29 cellular contexts compared by ENCODE assay signal in the genomic region with DNA sequence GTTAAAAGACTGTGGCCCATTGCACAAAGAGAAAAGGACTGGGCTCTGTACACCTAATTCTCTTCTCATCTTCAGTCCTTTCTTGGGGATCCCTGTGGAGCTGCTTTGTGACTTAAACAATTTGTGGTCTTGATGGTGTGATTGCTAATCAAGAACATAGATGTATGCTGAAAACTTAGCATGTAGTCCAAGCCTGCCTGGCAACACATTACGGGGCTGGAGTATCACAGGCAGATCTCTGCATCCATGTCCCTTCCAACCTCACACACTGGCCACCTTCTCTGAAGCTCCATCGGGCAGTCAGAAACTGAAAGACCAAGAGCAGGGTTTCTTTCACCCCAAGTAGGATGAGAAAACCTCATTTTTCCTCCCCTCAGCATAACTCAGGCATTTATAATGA.
"Had no signal": no experiment of that assay in that cellular context is flagged by ENCODE, and none has a peak within 500 bp of the region (broad histone marks: within the 10 kb centered on the region; RNA-seq: fewer than 3 reads in every experiment).

No MANE protein-coding gene starts in this region.

- H3K27ac ChIP-seq: adrenal gland, body of pancreas, esophagus muscularis mucosa, foreskin keratinocyte had no signal

- H3K36me3 ChIP-seq: adrenal gland, esophagus muscularis mucosa, gastrocnemius medialis had no signal

- H3K4me3 ChIP-seq: adrenal gland, body of pancreas, esophagus muscularis mucosa, gastrocnemius medialis had no signal

- DNase-seq: activated CD4-positive, alpha-beta memory T cell treated with anti-CD3 and anti-CD28 coated beads for 36 hours; activated CD4-positive, alpha-beta T cell treated with anti-CD3 and anti-CD28 coated beads for 36 hours; activated CD4-positive, alpha-beta T cell treated with anti-CD3 and anti-CD28 coated beads, Interleukin-2, amount 10 ng/mL, durations not matched to agents 24 days and 14 days; activated CD4-positive, CD25-positive, alpha-beta regulatory T cell; activated CD4-positive, CD25-positive, alpha-beta regulatory T cell treated with anti-CD3 and anti-CD28 coated beads, Interleukin-2, amount 50 U/mL, for 72 hours; activated CD8-positive, alpha-beta memory T cell treated with anti-CD3 and anti-CD28 coated beads, Interleukin-2, amount 10 ng/mL, durations not matched to agents 7 days and 5 days; activated CD8-positive, alpha-beta memory T cell treated with anti-CD3 and anti-CD28 coated beads, Interleukin-2, amount 50 U/mL, for 4 hours; activated CD8-positive, alpha-beta T cell treated with anti-CD3 and anti-CD28 coated beads, Interleukin-2, amount 10 ng/mL, durations not matched to agents 7 days and 5 days; activated effector memory CD4-positive, alpha-beta T cell treated with anti-CD3 and anti-CD28 coated beads, Interleukin-2, amount 50 U/mL, for 16 hours; activated naive CD4-positive, alpha-beta T cell treated with anti-CD3 and anti-CD28 coated beads for 36 hours; activated naive CD8-positive, alpha-beta T cell treated with anti-CD3 and anti-CD28 coated beads for 36 hours; activated naive CD8-positive, alpha-beta T cell treated with anti-CD3 and anti-CD28 coated beads, Interleukin-2, amount 50 U/mL, for 24 hours; activated T-cell treated with anti-CD3 and anti-CD28 coated beads, Interleukin-2, amount 50 U/mL, for 1 hour; activated T-cell treated with anti-CD3 and anti-CD28 coated beads, Interleukin-2, amount 50 U/mL, for 48 hours; adrenal gland; amygdala; aorta; body of pancreas; cortex of kidney; dermis blood vessel endothelial cell; effector CD4-positive, alpha-beta T cell; effector memory CD8-positive, alpha-beta T cell; erythroblast; foreskin keratinocyte; gastrocnemius medialis; glutamatergic neuron; T-helper 2 cell had no signal

- ATAC-seq: activated CD4-positive, alpha-beta T cell treated with anti-CD3 and anti-CD28 coated beads for 36 hours; activated CD8-positive, alpha-beta memory T cell treated with anti-CD3 and anti-CD28 coated beads, Interleukin-2, amount 10 ng/mL, durations not matched to agents 7 days and 5 days; activated CD8-positive, alpha-beta T cell treated with anti-CD3 and anti-CD28 coated beads, Interleukin-2, amount 10 ng/mL, durations not matched to agents 7 days and 5 days; activated naive CD8-positive, alpha-beta T cell treated with anti-CD3 and anti-CD28 coated beads, Interleukin-2, amount 50 U/mL, for 24 hours; body of pancreas; effector memory CD8-positive, alpha-beta T cell; foreskin keratinocyte; gastrocnemius medialis had no signal

- H3K27me3 ChIP-seq: adrenal gland, body of pancreas, esophagus muscularis mucosa, foreskin keratinocyte, gastrocnemius medialis had no signal

- FAIRE-seq: colon had no signal

- H3K4me1 ChIP-seq: adrenal gland, body of pancreas, esophagus muscularis mucosa, foreskin keratinocyte had no signal

- H3K9me3 ChIP-seq: adrenal gland, body of pancreas, esophagus muscularis mucosa, gastrocnemius medialis had no signal
